Comparison of ENCODE assay signal across 24 cellular contexts in genomic region chr1:224996266-224996665, GRCh38.
DNase-seq lines count a peak whose midpoint lies in the region; ATAC-seq and TF ChIP-seq lines count a peak whose summit lies in the region.
"Had no signal": no experiment of that assay in that cellular context is flagged by ENCODE, and none has a peak within 500 bp of the region (broad histone marks: within the 10 kb centered on the region; RNA-seq: fewer than 3 reads in every experiment).

No MANE protein-coding gene starts in this region.

- no peaks in the 10 kb centered on the region for H3K27me3 Mint-ChIP-seq in Caco-2 (ENCODE audit: insufficient read depth, unreplicated experiment)
- H3K27me3 Mint-ChIP-seq in activated CD4-positive, alpha-beta memory T cell treated with anti-CD3 and anti-CD28 coated beads for 36 hours, result peaks cover 2% of the 10 kb centered on the region
- H3K27me3 Mint-ChIP-seq: T-cell had no signal

- no TSS peak for BruUV-seq in HCT116 (replicated peaks; lab: Mats Ljungman, UMichigan)
- no TSS peak for BruUV-seq in Caco-2 (replicated peaks; lab: Mats Ljungman, UMichigan)

- peaks cover 33% of the 10 kb centered on the region for H3K9me3 Mint-ChIP-seq in Caco-2 (ENCODE audit: unreplicated experiment)
- H3K9me3 Mint-ChIP-seq in activated CD4-positive, alpha-beta memory T cell treated with anti-CD3 and anti-CD28 coated beads for 36 hours, result peaks cover 20% of the 10 kb centered on the region

- POLR2A ChIA-PET in HCT116 (lab: Charles Lee) (no interaction called here), Caco-2 (lab: Charles Lee) (no interaction called here)
- POLR2A ChIA-PET in activated CD4-positive, alpha-beta memory T cell treated with anti-CD3 and anti-CD28 coated beads for 36 hours (lab: Charles Lee), result no interaction called here

- no peaks in the 10 kb centered on the region for H3K79me2 ChIP-seq in HCT116 (ENCODE audit: insufficient read depth, low read length)

- H2AFZ ChIP-seq in HCT116 (ENCODE audit: low read depth, low read length, poor library complexity, severe bottlenecking), result no peak overlapping the region

- peak overlapping the region; percentile 18; the same call in 1 of the 2 replicates for H3K4me2 ChIP-seq in HCT116 (ENCODE audit: low read length)

- H3K27me3 ChIP-seq in HCT116 (ENCODE audit: insufficient read depth, low read length), result no peaks in the 10 kb centered on the region
- H3K27me3 ChIP-seq in Caco-2 (replicated peaks; ENCODE audit: control insufficient read depth, insufficient read depth, low read length), result no peaks in the 10 kb centered on the region
- H3K27me3 ChIP-seq: SJSA1 had no signal

- peak; percentile 59 for ATAC-seq in HCT116
- ATAC-seq in HG02798 (IDR thresholded peaks at IDR 0.05; ENCODE audit: poor library complexity, unreplicated experiment), result no peak
- ATAC-seq: T-cell had no signal

- no peaks in the 10 kb centered on the region for H3K9me2 ChIP-seq in HCT116 (ENCODE audit: insufficient read depth)

- RAD21 ChIA-PET in HCT116 (lab: Charles Lee; ENCODE audit: low non-redundant PET in 1 of 2, low total read pairs in 2 of 2, uncharacterized antibody in 2 of 2, unreplicated experiment in 2 of 2), result no interaction called here

- no peak for TF ChIP-seq CTCF in HCT116 (IDR thresholded peaks at IDR 0.05 in 2 of 3, conservative IDR thresholded peaks at IDR 0.05 in 1 of 3; ENCODE audit: borderline replicate concordance in 1 of 3, insufficient read depth in 1 of 3, low read depth in 2 of 3, low read length in 2 of 3)
- no peak for TF ChIP-seq CTCF in Caco-2 (IDR thresholded peaks at IDR 0.05; ENCODE audit: insufficient read depth in 1 of 2, low read depth in 1 of 2, low read length in 1 of 2, severe bottlenecking in 1 of 2, unreplicated experiment in 1 of 2)

- no peak overlapping the region for H3K4me3 Mint-ChIP-seq in Caco-2 (ENCODE audit: unreplicated experiment)
- no peak overlapping the region for H3K4me3 Mint-ChIP-seq in activated CD4-positive, alpha-beta memory T cell treated with anti-CD3 and anti-CD28 coated beads for 36 hours
- H3K4me3 Mint-ChIP-seq: CD14-positive monocyte; CD8-positive, alpha-beta memory T cell; H9; HFFc6; T-cell had no signal

- H3K27ac ChIP-seq in HCT116 (ENCODE audit: low read depth, low read length), result no peak overlapping the region
- no peak overlapping the region for H3K27ac ChIP-seq in epithelial cell of prostate
- H3K27ac ChIP-seq: SJSA1 had no signal

- H3K9me3 ChIP-seq in HCT116 (ENCODE audit: control insufficient read depth in 1 of 2, insufficient read depth in 1 of 2, low read depth in 1 of 2, low read length in 2 of 2) (no peaks in the 10 kb centered on the region), Caco-2 (no peaks in the 10 kb centered on the region)
- H3K9me3 ChIP-seq: SJSA1 had no signal

- H3K4me1 ChIP-seq in HCT116 (ENCODE audit: control insufficient read depth in 1 of 2, insufficient read depth in 2 of 2, low read length in 2 of 2), result peaks cover 3 to 8% of the 10 kb centered on the region in 2 experiments; a peak in 2 of 4 replicates
- H3K4me1 ChIP-seq in Caco-2, result no peaks in the 10 kb centered on the region
- H3K4me1 ChIP-seq: SJSA1 had no signal

- intact Hi-C loops in HCT116 (cut with micrococcal nuclease), result no loop called here
- intact Hi-C loops in Caco-2 (cut with micrococcal nuclease; ENCODE audit: unreplicated experiment), result no loop called here
- intact Hi-C loops in activated CD4-positive, alpha-beta memory T cell treated with anti-CD3 and anti-CD28 coated beads for 36 hours (cut with micrococcal nuclease), result no loop called here

- no peak overlapping the region for H3K27ac Mint-ChIP-seq in Caco-2 (ENCODE audit: unreplicated experiment)
- no peak overlapping the region for H3K27ac Mint-ChIP-seq in activated CD4-positive, alpha-beta memory T cell treated with anti-CD3 and anti-CD28 coated beads for 36 hours
- H3K27ac Mint-ChIP-seq: CD14-positive monocyte, H9, HFFc6, T-cell had no signal

- peaks cover 15% of the 10 kb centered on the region for H3K36me3 Mint-ChIP-seq in Caco-2 (ENCODE audit: insufficient read depth, unreplicated experiment)
- H3K36me3 Mint-ChIP-seq in activated CD4-positive, alpha-beta memory T cell treated with anti-CD3 and anti-CD28 coated beads for 36 hours, result no peaks in the 10 kb centered on the region
- H3K36me3 Mint-ChIP-seq: CD8-positive, alpha-beta memory T cell; T-cell had no signal

- H3K36me3 ChIP-seq in HCT116 (ENCODE audit: control insufficient read depth in 1 of 2, insufficient read depth in 2 of 2, low read length in 2 of 2) (no peaks in the 10 kb centered on the region), Caco-2 (ENCODE audit: control insufficient read depth, insufficient read depth, low read length) (no peaks in the 10 kb centered on the region)
- H3K36me3 ChIP-seq: SJSA1 had no signal

- no peaks in the 10 kb centered on the region for H4K20me1 ChIP-seq in HCT116 (ENCODE audit: insufficient read depth)

- TF ChIP-seq POLR2A in HCT116 (IDR thresholded peaks at IDR 0.05; ENCODE audit: borderline replicate concordance, extremely low read depth, insufficient read depth, insufficient read length), result no peak

- peak; percentile 33 for DNase-seq in HCT116 (ENCODE audit: low read depth, low spot score)
- peak; percentile 16 for DNase-seq in astrocyte of the hippocampus (ENCODE audit: low read depth, low spot score)
- DNase-seq in epithelial cell of prostate (ENCODE audit: low read depth, low spot score), result peak; percentile 8
- peak; percentile 34 for DNase-seq in kidney tubule cell (ENCODE audit: low spot score)
- DNase-seq in Caco-2, result no peak
- no peak for DNase-seq in activated CD4-positive, alpha-beta memory T cell treated with anti-CD3 and anti-CD28 coated beads for 36 hours
- DNase-seq: CD8-positive, alpha-beta memory T cell; DMS153; DND-41; H9; HFFc6; KBM-7; NCI-H1048; NCI-H1417; NCI-H1694; NCI-H2029 treated with DMSO at 0.1 percent for 48 hours; NCI-H446 treated with DMSO at 0.1 percent for 48 hours; NCI-H526 treated with DMSO at 0.1 percent for 48 hours; Right ventricle myocardium superior; RPMI8226; T-cell had no signal

- no peak for TF ChIP-seq RAD21 in HCT116 (IDR thresholded peaks at IDR 0.05; ENCODE audit: low read depth)

- CTCF ChIA-PET in HCT116 (lab: Charles Lee) (no interaction called here), Caco-2 (lab: Charles Lee) (no interaction called here)
- CTCF ChIA-PET in activated CD4-positive, alpha-beta memory T cell treated with anti-CD3 and anti-CD28 coated beads for 36 hours (lab: Charles Lee), result no interaction called here

- H3K4me3 ChIP-seq in HCT116 (replicated peaks in 1 of 2; ENCODE audit: low read depth in 1 of 2, low read length in 2 of 2), result no peak overlapping the region
- no peak overlapping the region for H3K4me3 ChIP-seq in Caco-2 (ENCODE audit: low read depth, low read length)
- H3K4me3 ChIP-seq: SJSA1 had no signal

- no peaks in the 10 kb centered on the region for H3K4me1 Mint-ChIP-seq in Caco-2 (ENCODE audit: low read depth, unreplicated experiment)
- H3K4me1 Mint-ChIP-seq in activated CD4-positive, alpha-beta memory T cell treated with anti-CD3 and anti-CD28 coated beads for 36 hours (ENCODE audit: low read depth), result no peaks in the 10 kb centered on the region
- H3K4me1 Mint-ChIP-seq: CD14-positive monocyte; CD8-positive, alpha-beta memory T cell; H9; T-cell had no signal

- H3K9ac ChIP-seq in HCT116 (ENCODE audit: low read length), result no peak overlapping the region

TF ChIP-seq in HCT116, 20 proteins besides CTCF, POLR2A, EP300 and RAD21:
- TF ChIP-seq JUND (IDR thresholded peaks at IDR 0.05), result peak; percentile 42
- TF ChIP-seq FOSL1 (IDR thresholded peaks at IDR 0.05; ENCODE audit: low read depth), result peak; percentile 47
- TF ChIP-seq TCF7L2 (IDR thresholded peaks at IDR 0.05; ENCODE audit: borderline replicate concordance, extremely low read depth, insufficient read depth, insufficient read length), result no peak

Comparison
In these comparisons a context has a peak if more than half of its experiments do, and no peak if none do; other contexts are left out.
1. DNase-seq: peak in HCT116 (single experiment), astrocyte of the hippocampus (single experiment), epithelial cell of prostate (single experiment) and kidney tubule cell (single experiment); none in Caco-2 (0 of 2) and activated CD4-positive, alpha-beta memory T cell treated with anti-CD3 and anti-CD28 coated beads for 36 hours (single experiment).